14 cellular contexts compared by ENCODE assay signal in the genomic region with DNA sequence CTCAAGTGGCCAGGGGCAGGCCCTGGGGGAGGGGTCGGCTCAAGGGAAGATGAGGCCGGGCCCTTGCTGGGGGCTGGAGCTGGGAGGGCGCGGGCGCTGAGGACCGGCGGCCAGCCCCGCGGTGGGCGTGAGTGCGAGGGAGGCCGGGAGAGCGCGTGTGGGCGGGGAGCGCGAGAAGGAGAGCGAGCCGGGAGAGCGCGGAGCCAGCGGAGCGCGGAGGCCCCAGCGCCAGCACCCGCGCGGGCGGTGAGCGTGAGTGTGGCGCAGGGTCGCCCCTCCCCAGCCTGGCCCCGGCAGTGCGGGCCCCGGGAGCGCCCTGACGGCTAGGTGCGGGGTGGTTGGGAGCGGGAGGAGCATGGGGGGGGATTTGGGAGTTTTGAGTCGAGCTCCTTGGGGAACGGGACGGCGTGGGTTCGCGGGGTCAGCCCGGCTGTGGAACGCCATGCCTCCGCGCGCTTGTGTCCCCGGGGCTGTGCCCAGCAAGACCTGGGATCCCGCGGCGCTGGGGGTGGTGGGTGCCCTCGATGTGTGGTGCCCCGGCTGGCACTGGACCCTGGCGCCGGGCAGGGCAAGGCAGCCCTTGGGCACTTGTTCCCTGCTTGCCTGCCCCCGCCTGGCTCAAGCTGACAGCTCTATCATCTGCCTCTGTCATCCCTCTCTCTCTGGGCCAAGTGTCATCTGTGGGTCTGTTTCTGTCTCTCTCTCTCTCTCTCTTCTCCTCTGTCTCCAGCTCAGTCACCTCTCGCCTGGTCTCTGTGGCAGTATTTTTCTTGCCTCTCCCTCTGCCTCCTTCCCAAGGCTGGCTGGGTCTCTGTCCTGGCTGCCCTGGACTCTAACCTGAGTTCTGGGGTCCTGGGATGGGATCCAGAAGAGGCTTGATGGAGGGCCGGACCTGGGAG. TPM values are rescaled to one million over a fixed set of nuclear protein-coding genes. Genes with fewer than 3 reads are reported as not detected.
DNase-seq lines count a peak whose midpoint lies in the region; ATAC-seq, FAIRE-seq and TF ChIP-seq lines count a peak whose summit lies in the region.
"Had no signal": no experiment of that assay in that cellular context is flagged by ENCODE, and none has a peak within 500 bp of the region (broad histone marks: within the 10 kb centered on the region; RNA-seq: fewer than 3 reads in every experiment).

LBHD2 (plus strand) TSS at position 190 of the 899 bp plus-strand sequence. CDS start 1,803 bp downstream, outside the sequence.

- 17% methylated on average over 23 of the region's 61 CpGs for WGBS in hepatocyte (ENCODE audit: low lambda C conversion rate, missing lambda C conversion rate)

- H3K36me3 ChIP-seq in adipocyte (ENCODE audit: control insufficient read depth, insufficient read depth, low read length, severe bottlenecking): no peaks in the 10 kb centered on the region
- no peaks in the 10 kb centered on the region for H3K36me3 ChIP-seq in hepatocyte (replicated peaks; ENCODE audit: insufficient read depth, low read depth)
- no peaks in the 10 kb centered on the region for H3K36me3 ChIP-seq in parathyroid adenoma (ENCODE audit: control insufficient read depth, insufficient read depth, low read length)
- H3K36me3 ChIP-seq: uterus had no signal

- POLR2A ChIA-PET in GM10248 (lab: Yijun Ruan, JAX): no interaction called here

- H3K9ac ChIP-seq in adipocyte (ENCODE audit: low read length) (no peak within 1 kb of the TSS), parathyroid adenoma (no peak within 1 kb of the TSS)

- peaks cover 14% of the 10 kb centered on the region for H3K27me3 ChIP-seq in adipocyte (replicated peaks; ENCODE audit: control insufficient read depth, insufficient read depth, low read length)
- peaks cover 18% of the 10 kb centered on the region for H3K27me3 ChIP-seq in hepatocyte
- H3K27me3 ChIP-seq in parathyroid adenoma (ENCODE audit: control insufficient read depth, insufficient read depth, low read length): no peaks in the 10 kb centered on the region
- H3K27me3 ChIP-seq: uterus had no signal

- TF ChIP-seq CTCF in hepatocyte (IDR thresholded peaks at IDR 0.05; ENCODE audit: poor library complexity): no peak
- TF ChIP-seq CTCF in parathyroid adenoma (IDR thresholded peaks at IDR 0.05): no peak
- no peak for TF ChIP-seq CTCF in GM10248 (IDR thresholded peaks at IDR 0.05; ENCODE audit: control extremely low read depth, extremely low read depth, low read depth, missing control alignments)

- CTCF ChIA-PET in GM10248 (lab: Yijun Ruan, JAX): interaction anchor here (2.6 to 3.0 kb wide), 2 partner anchors 9 to 21 kb away, joined by 9 to 11 read pairs; no protein-coding TSS in a partner anchor

- no peaks in the 10 kb centered on the region for H4K20me1 ChIP-seq in hepatocyte (ENCODE audit: insufficient read depth, poor library complexity, severe bottlenecking)

- H3K4me2 ChIP-seq in hepatocyte (peak within 1 kb of the TSS; percentile 73), parathyroid adenoma (ENCODE audit: low read length) (peak within 1 kb of the TSS; percentile 57)

- H3K79me2 ChIP-seq in hepatocyte (no peaks in the 10 kb centered on the region), parathyroid adenoma (no peaks in the 10 kb centered on the region)

- H3K9me2 ChIP-seq in hepatocyte (replicated peaks; ENCODE audit: insufficient read depth): no peaks in the 10 kb centered on the region

- H2AFZ ChIP-seq in hepatocyte (no peak within 1 kb of the TSS), parathyroid adenoma (peak within 1 kb of the TSS; percentile 68)

- peaks cover 7% of the 10 kb centered on the region for H3K4me1 ChIP-seq in adipocyte (ENCODE audit: control insufficient read depth, insufficient read depth, low read length)
- peaks cover 6% of the 10 kb centered on the region for H3K4me1 ChIP-seq in hepatocyte (ENCODE audit: insufficient read depth)
- H3K4me1 ChIP-seq in parathyroid adenoma: no peaks in the 10 kb centered on the region

- no peak for FAIRE-seq in GM12891 (lab: Jason Lieb, UNC)

- H3K4me3 ChIP-seq in adipocyte (ENCODE audit: low read length) (peak within 1 kb of the TSS; percentile 41), hepatocyte (no peak within 1 kb of the TSS), parathyroid adenoma (ENCODE audit: low read depth, low read length) (no peak within 1 kb of the TSS)
- H3K4me3 ChIP-seq: uterus had no signal

- TF ChIP-seq POLR2A in GM12891 (IDR thresholded peaks at IDR 0.05; ENCODE audit: low read depth, low read length): no peak

- ATAC-seq in GM21717 (IDR thresholded peaks at IDR 0.05; ENCODE audit: unreplicated experiment) (no peak), GM21423 (IDR thresholded peaks at IDR 0.05; ENCODE audit: unreplicated experiment) (no peak)

- H3K27ac ChIP-seq in hepatocyte (no peak within 1 kb of the TSS), parathyroid adenoma (no peak within 1 kb of the TSS)
- H3K27ac ChIP-seq: uterus had no signal

- DNase-seq in GM12891 (ENCODE audit: insufficient read length, low spot score) (peak; percentile 22), adipocyte (ENCODE audit: low read depth) (no peak), hepatocyte (ENCODE audit: low spot score) (no peak), GM10248 (ENCODE audit: extremely low spot score) (no peak), hypothalamus (lab: John Stamatoyannopoulos, UW) (no peak)
- DNase-seq: activated CD4-positive, alpha-beta T cell treated with anti-CD3 and anti-CD28 coated beads, Interleukin-2, amount 50 U/mL, for 1 hour; activated effector memory CD4-positive, alpha-beta T cell treated with Interleukin-2 at 50 U/mL for 16 hours; caudate nucleus; NCI-H774; uterus had no signal

- no peaks in the 10 kb centered on the region for H3K9me3 ChIP-seq in adipocyte (ENCODE audit: control insufficient read depth, low read length)
- no peaks in the 10 kb centered on the region for H3K9me3 ChIP-seq in hepatocyte (ENCODE audit: low read depth)
- H3K9me3 ChIP-seq in parathyroid adenoma (ENCODE audit: control insufficient read depth, low read length): no peaks in the 10 kb centered on the region
- H3K9me3 ChIP-seq: uterus had no signal

TF ChIP-seq in GM12891, 5 proteins besides CTCF, POLR2A, EP300 and RAD21:
- TF ChIP-seq POLR2AphosphoS5 (IDR thresholded peaks at IDR 0.05; ENCODE audit: low read depth, low read length): no peak
- TF ChIP-seq TAF1 (IDR thresholded peaks at IDR 0.05; ENCODE audit: low read depth, low read length): no peak
- no peak for TF ChIP-seq PAX5 (IDR thresholded peaks at IDR 0.05; ENCODE audit: insufficient read depth, low read length, severe bottlenecking)
- TF ChIP-seq POU2F2 (IDR thresholded peaks at IDR 0.05; ENCODE audit: low read depth, low read length): no peak
- no peak for TF ChIP-seq SPI1 (IDR thresholded peaks at IDR 0.05; ENCODE audit: low read depth, low read length)

RNA-seq across cellular contexts. Expression of gene LBHD2, which starts in this region (rescaled TPM):
- polyA plus RNA-seq in GM12891 (2012; ENCODE audit: low read depth, missing spikeins): not detected
- not detected in 2 replicates for total RNA-seq in hepatocyte
- 0.21 TPM in 1 of 2 replicates, not detected in the other for polyA plus RNA-seq in hepatocyte
- total RNA-seq: renal cortical epithelial cell, uterus had no signal
